Comparison of ENCODE assay signal across 23 cellular contexts in the genomic region with DNA sequence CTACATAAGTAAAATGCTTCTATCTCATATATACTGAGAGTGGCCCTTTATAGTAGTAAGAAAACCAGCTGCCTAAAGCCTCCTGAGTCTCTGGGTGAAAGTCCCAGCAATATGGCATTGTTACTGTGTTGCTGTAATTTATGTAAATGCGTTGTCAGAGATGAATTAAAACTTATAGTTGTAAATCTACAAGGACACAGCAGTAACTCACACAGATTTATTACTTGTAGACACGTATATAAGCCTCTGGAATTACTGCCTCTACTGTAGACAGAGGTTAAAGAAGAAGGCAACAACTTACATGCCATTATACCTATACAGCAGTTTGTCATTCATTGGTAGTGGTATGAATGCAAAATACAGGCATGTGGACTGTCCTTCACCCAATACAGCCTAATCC.
DNase-seq lines count a peak whose midpoint lies in the region; ATAC-seq, FAIRE-seq and TF ChIP-seq lines count a peak whose summit lies in the region.
"Had no signal": no experiment of that assay in that cellular context is flagged by ENCODE, and none has a peak within 500 bp of the region (broad histone marks: within the 10 kb centered on the region; RNA-seq: fewer than 3 reads in every experiment).

No MANE protein-coding gene starts in this region.

- no peaks in the 10 kb centered on the region for H3K36me3 ChIP-seq in A673 (ENCODE audit: insufficient read depth, low read length, poor library complexity, severe bottlenecking)

- TF ChIP-seq POLR2A in GM12891 (IDR thresholded peaks at IDR 0.05; ENCODE audit: low read depth, low read length): no peak

- CTCF ChIA-PET in A673 (lab: Charles Lee): no interaction called here

- no peak overlapping the region for H3K27ac ChIP-seq in A673 (ENCODE audit: low read depth, low read length, poor library complexity, severe bottlenecking)
- H3K27ac ChIP-seq: A549, GM23248 had no signal

- no peak overlapping the region for H3K4me3 ChIP-seq in A673 (ENCODE audit: low read depth, low read length, poor library complexity, severe bottlenecking)
- H3K4me3 ChIP-seq: A549, GM23248 had no signal

- intact Hi-C loops in A673 (cut with micrococcal nuclease; ENCODE audit: unreplicated experiment): no loop called here
- intact Hi-C loops in left colon (cut with DNase I, micrococcal nuclease): no loop called here

- no TSS peak for BruUV-seq in A673 (replicated peaks; lab: Mats Ljungman, UMichigan)

- ATAC-seq in left colon: peak; percentile 93
- ATAC-seq: A549, HCT116 had no signal

- POLR2A ChIA-PET in A673 (lab: Charles Lee; ENCODE audit: low non-redundant PET): no interaction called here

- peak; percentile 11 for DNase-seq in A673 (ENCODE audit: low spot score)
- DNase-seq in GM12891 (ENCODE audit: insufficient read length, low spot score): no peak
- DNase-seq in NCI-H526 treated with DMSO at 0.1 percent for 48 hours (lab: John Stamatoyannopoulos, UW): peak; percentile 95
- no peak for DNase-seq in left colon
- no peak for DNase-seq in NCI-H2196 treated with DMSO at 0.1 percent for 48 hours (lab: John Stamatoyannopoulos, UW; ENCODE audit: unreplicated experiment)
- no peak for DNase-seq in GOT3 (lab: John Stamatoyannopoulos, UW)
- no peak for DNase-seq in T-helper 1 cell
- no peak for DNase-seq in NK-92 (lab: John Stamatoyannopoulos, UW; ENCODE audit: unreplicated experiment)
- DNase-seq: 8988T; C1 segment of cervical spinal cord; Calu3; CD4-positive, alpha-beta memory T cell; COR-L47; DMS53; DMS79 treated with DMSO at 0.1 percent for 48 hours; GF-D8; GM23248; H9; HFFc6 had no signal

- FAIRE-seq in GM12891 (lab: Jason Lieb, UNC): peak; percentile 5
- FAIRE-seq: A549, GM12892, GM19239 had no signal

- no peaks in the 10 kb centered on the region for H3K27me3 ChIP-seq in A673 (replicated peaks; ENCODE audit: insufficient read depth, low read depth, low read length, poor library complexity)

- no peak for TF ChIP-seq CTCF in A673 (conservative IDR thresholded peaks at IDR 0.05; ENCODE audit: low read depth, low read length)

- H3K4me1 ChIP-seq in A673 (ENCODE audit: insufficient read depth, low read length, poor library complexity, severe bottlenecking): peaks cover 5% of the 10 kb centered on the region
- H3K4me1 ChIP-seq: A549 had no signal

- H3K9me3 ChIP-seq in A673 (ENCODE audit: low read depth, low read length, poor library complexity, severe bottlenecking): no peaks in the 10 kb centered on the region
- H3K9me3 ChIP-seq: A549 had no signal

TF ChIP-seq in GM12891, 5 proteins besides CTCF, POLR2A, EP300 and RAD21:
- TF ChIP-seq POU2F2 (IDR thresholded peaks at IDR 0.05; ENCODE audit: low read depth, low read length) (no peak), POLR2AphosphoS5 (IDR thresholded peaks at IDR 0.05; ENCODE audit: low read depth, low read length) (no peak), PAX5 (IDR thresholded peaks at IDR 0.05; ENCODE audit: insufficient read depth, low read length, severe bottlenecking) (no peak), TAF1 (IDR thresholded peaks at IDR 0.05; ENCODE audit: low read depth, low read length) (no peak), SPI1 (IDR thresholded peaks at IDR 0.05; ENCODE audit: low read depth, low read length) (no peak)
TF ChIP-seq in GM12891: peak in this region for 0.

Comparison
In these comparisons a context has a peak if more than half of its experiments do, and no peak if none do; other contexts are left out.
1. DNase-seq: peak in A673 (single experiment) and NCI-H526 treated with DMSO at 0.1 percent for 48 hours (single experiment); none in GM12891 (single experiment), left colon (0 of 2), NCI-H2196 treated with DMSO at 0.1 percent for 48 hours (single experiment), GOT3 (single experiment), T-helper 1 cell (0 of 5) and NK-92 (single experiment).